1 cellular context compared by ENCODE assay signal in the genomic region with DNA sequence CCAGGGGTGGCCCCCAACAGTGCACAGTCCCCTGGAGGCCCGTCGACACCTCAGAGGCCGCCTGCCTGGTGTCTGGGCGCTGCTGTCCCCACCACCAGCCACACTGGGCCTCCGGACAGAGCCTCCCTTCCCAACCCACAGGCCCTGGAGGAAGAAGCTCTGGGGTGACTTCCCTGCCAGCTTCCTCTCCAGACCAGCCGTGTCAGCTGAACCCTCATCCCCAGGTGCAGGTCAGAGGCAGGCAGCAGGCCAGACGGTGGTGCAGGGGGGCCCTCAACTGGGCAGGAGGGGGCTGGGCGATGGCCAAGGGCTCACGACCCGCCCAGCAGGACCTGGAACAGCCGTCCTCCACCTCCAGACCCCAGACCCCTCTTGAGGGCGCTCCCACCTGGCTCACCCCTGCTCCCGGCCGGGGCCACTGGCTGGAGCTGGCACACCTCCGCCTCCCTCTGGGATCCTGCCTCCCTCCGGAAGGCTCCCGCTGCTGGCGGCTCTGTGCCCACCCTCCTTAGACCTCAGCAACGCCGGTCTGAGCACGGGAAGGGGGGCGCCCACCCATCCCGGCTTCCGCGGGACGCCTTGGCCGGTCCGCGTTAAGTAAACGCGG.
TF ChIP-seq lines count a peak whose summit lies in the region.

No MANE protein-coding gene starts in this region.

TF ChIP-seq in HEK293T, 16 proteins besides CTCF, POLR2A, EP300 and RAD21:
- TF ChIP-seq ARNT (IDR thresholded peaks at IDR 0.05) (no peak), TARDBP (IDR thresholded peaks at IDR 0.05) (no peak), SP1 (IDR thresholded peaks at IDR 0.05) (no peak)
- TF ChIP-seq, protein P1, sequence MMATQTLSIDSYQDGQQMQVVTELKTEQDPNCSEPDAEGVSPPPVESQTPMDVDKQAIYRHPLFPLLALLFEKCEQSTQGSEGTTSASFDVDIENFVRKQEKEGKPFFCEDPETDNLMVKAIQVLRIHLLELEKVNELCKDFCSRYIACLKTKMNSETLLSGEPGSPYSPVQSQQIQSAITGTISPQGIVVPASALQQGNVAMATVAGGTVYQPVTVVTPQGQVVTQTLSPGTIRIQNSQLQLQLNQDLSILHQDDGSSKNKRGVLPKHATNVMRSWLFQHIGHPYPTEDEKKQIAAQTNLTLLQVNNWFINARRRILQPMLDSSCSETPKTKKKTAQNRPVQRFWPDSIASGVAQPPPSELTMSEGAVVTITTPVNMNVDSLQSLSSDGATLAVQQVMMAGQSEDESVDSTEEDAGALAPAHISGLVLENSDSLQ (IDR thresholded peaks at IDR 0.05): no peak
